8 cellular contexts compared by ENCODE assay signal in the genomic region with DNA sequence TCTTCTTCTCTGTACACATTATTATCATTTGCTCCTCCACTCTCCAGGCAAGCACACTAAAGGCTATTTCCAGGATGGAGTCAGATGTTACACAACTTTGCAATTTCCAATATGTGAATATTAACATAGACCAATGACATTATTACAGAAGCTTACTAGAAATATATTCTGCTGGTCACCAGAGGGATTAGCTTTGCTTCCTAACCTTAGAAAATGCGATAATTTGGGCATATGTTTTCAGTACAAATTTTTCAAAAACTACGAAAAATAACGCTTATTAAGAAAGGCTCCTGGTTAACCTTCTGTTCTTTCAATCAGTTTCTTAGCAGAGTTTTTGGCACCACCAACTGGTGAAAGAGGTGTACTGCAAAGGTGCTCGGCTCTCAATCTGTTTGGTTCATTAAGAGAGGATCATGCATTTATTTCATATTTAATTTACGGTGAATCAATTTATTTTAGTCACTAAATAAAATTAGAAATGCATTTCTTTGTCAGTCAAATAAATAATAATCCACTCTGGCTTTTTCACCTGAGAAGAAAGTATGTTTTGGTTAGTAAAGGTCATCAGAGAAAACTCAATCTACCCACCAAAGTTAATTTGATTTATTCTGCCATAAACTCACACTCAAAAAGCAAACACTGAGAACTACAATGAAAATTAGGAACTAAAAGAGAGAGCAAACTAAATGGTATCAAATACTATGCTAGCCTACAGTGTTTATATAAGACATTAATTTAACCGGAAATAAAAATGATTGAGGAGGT.
DNase-seq lines count a peak whose midpoint lies in the region; ATAC-seq and TF ChIP-seq lines count a peak whose summit lies in the region.

No MANE protein-coding gene starts in this region.

- peak; percentile 94 for TF ChIP-seq CTCF in astrocyte of the cerebellum (IDR thresholded peaks at IDR 0.05; ENCODE audit: low read depth, low read length, missing control alignments)

- in situ Hi-C loops in astrocyte of the cerebellum (cut with HindIII; ENCODE audit: low sequenced_read_pairs) = loop anchor here (25.0 kb wide), 1 partner anchor 878 kb away; no protein-coding TSS in a partner anchor

- H3K4me3 ChIP-seq in astrocyte of the cerebellum (ENCODE audit: low read depth, low read length) = no peak overlapping the region

- peak; percentile 55 for DNase-seq in SIG-M5 treated with dmso at 0.1 percent for 504 hours (lab: John Stamatoyannopoulos, UW; ENCODE audit: unreplicated experiment)
- no peak for DNase-seq in SIG-M5 (lab: John Stamatoyannopoulos, UW)
- DNase-seq in NCI-H1694 treated with DMSO at 0.1 percent for 48 hours (lab: John Stamatoyannopoulos, UW) = peak; percentile 86
- peak; percentile 40 for DNase-seq in T-helper 9 cell
- DNase-seq in astrocyte of the cerebellum (ENCODE audit: low read depth) = peak; percentile 70
- peak in 30 of 51 donors; percentile 5 to 72 (median 29) for DNase-seq in hypothalamus (lab: John Stamatoyannopoulos, UW)
- peak; percentile 30 to 76 (median 35) for DNase-seq in stimulated activated CD4-positive, alpha-beta T cell treated with anti-CD3 and anti-CD28 coated beads, Interleukin-12 subunit alpha, Interleukin-12 subunit beta, amount 100 ng/mL, for 48 hours (ENCODE audit: low read depth in 2 of 3, low spot score in 1 of 3)

- ATAC-seq in HG02678 (IDR thresholded peaks at IDR 0.05; ENCODE audit: unreplicated experiment) = no peak
